In genomic region chr3:10281951-10282350, GRCh38 we compare ENCODE assay signal across 19 cellular contexts. TPM values are rescaled to one million over a fixed set of nuclear protein-coding genes. Genes with fewer than 3 reads are reported as not detected.
DNase-seq lines count a peak whose midpoint lies in the region; ATAC-seq and TF ChIP-seq lines count a peak whose summit lies in the region.
"Had no signal": no experiment of that assay in that cellular context is flagged by ENCODE, and none has a peak within 500 bp of the region (broad histone marks: within the 10 kb centered on the region; RNA-seq: fewer than 3 reads in every experiment).

No MANE protein-coding gene starts in this region.

- H3K4me1 Mint-ChIP-seq in activated CD8-positive, alpha-beta T cell treated with anti-CD3 and anti-CD28 coated beads for 36 hours (ENCODE audit: low read depth): peaks cover 54% of the 10 kb centered on the region
- peaks cover 28% of the 10 kb centered on the region for H3K4me1 Mint-ChIP-seq in activated CD8-positive, alpha-beta T cell treated with anti-CD3 and anti-CD28 coated beads, Interleukin-2, amount 10 ng/mL, durations not matched to agents 7 days and 5 days (ENCODE audit: low read depth)

- H3K4me3 ChIP-seq in choroid plexus epithelial cell (ENCODE audit: low read depth, low read length): no peak overlapping the region
- H3K4me3 ChIP-seq: A549, pancreas, SK-N-MC, stomach had no signal

- no peak for TF ChIP-seq CTCF in activated CD8-positive, alpha-beta T cell treated with anti-CD3 and anti-CD28 coated beads for 36 hours (IDR thresholded peaks at IDR 0.05)
- TF ChIP-seq CTCF in choroid plexus epithelial cell (conservative IDR thresholded peaks at IDR 0.05; ENCODE audit: low read depth, low read length): no peak

- peaks cover 43% of the 10 kb centered on the region for H3K36me3 Mint-ChIP-seq in activated CD8-positive, alpha-beta T cell treated with anti-CD3 and anti-CD28 coated beads for 36 hours (ENCODE audit: low read depth)
- peaks cover 51% of the 10 kb centered on the region for H3K36me3 Mint-ChIP-seq in activated CD8-positive, alpha-beta T cell treated with anti-CD3 and anti-CD28 coated beads, Interleukin-2, amount 10 ng/mL, durations not matched to agents 7 days and 5 days (ENCODE audit: low read depth)

- CTCF ChIA-PET in activated CD8-positive, alpha-beta T cell treated with anti-CD3 and anti-CD28 coated beads for 36 hours (lab: Charles Lee): interaction anchor here (1.2 kb wide), 1 partner anchor 18 kb away, joined by 4 read pairs; no protein-coding TSS in a partner anchor
- CTCF ChIA-PET in activated CD8-positive, alpha-beta T cell treated with anti-CD3 and anti-CD28 coated beads, Interleukin-2, amount 10 ng/mL, durations not matched to agents 7 days and 5 days (lab: Charles Lee): interaction anchor here (1.1 to 6.9 kb wide), 2 partner anchors 12 to 18 kb away, joined by 3 to 53 read pairs; no protein-coding TSS in a partner anchor

- H3K9me3 Mint-ChIP-seq in activated CD8-positive, alpha-beta T cell treated with anti-CD3 and anti-CD28 coated beads for 36 hours: no peaks in the 10 kb centered on the region
- no peaks in the 10 kb centered on the region for H3K9me3 Mint-ChIP-seq in activated CD8-positive, alpha-beta T cell treated with anti-CD3 and anti-CD28 coated beads, Interleukin-2, amount 10 ng/mL, durations not matched to agents 7 days and 5 days (ENCODE audit: insufficient read depth)

- peak overlapping the region; percentile 43 for H3K27ac Mint-ChIP-seq in activated CD8-positive, alpha-beta T cell treated with anti-CD3 and anti-CD28 coated beads for 36 hours
- H3K27ac Mint-ChIP-seq in activated CD8-positive, alpha-beta T cell treated with anti-CD3 and anti-CD28 coated beads, Interleukin-2, amount 10 ng/mL, durations not matched to agents 7 days and 5 days: no peak overlapping the region

- H3K4me3 Mint-ChIP-seq in activated CD8-positive, alpha-beta T cell treated with anti-CD3 and anti-CD28 coated beads for 36 hours: no peak overlapping the region
- H3K4me3 Mint-ChIP-seq in activated CD8-positive, alpha-beta T cell treated with anti-CD3 and anti-CD28 coated beads, Interleukin-2, amount 10 ng/mL, durations not matched to agents 7 days and 5 days: no peak overlapping the region

- ATAC-seq in activated CD8-positive, alpha-beta T cell treated with anti-CD3 and anti-CD28 coated beads for 36 hours: no peak
- ATAC-seq in activated CD8-positive, alpha-beta T cell treated with anti-CD3 and anti-CD28 coated beads, Interleukin-2, amount 10 ng/mL, durations not matched to agents 7 days and 5 days: no peak
- ATAC-seq in HG03175 (IDR thresholded peaks at IDR 0.05; ENCODE audit: unreplicated experiment): no peak
- ATAC-seq: A549, left colon, pancreas had no signal

- POLR2A ChIA-PET in activated CD8-positive, alpha-beta T cell treated with anti-CD3 and anti-CD28 coated beads for 36 hours (lab: Charles Lee): no interaction called here
- POLR2A ChIA-PET in activated CD8-positive, alpha-beta T cell treated with anti-CD3 and anti-CD28 coated beads, Interleukin-2, amount 10 ng/mL, durations not matched to agents 7 days and 5 days (lab: Charles Lee): no interaction called here

- no peaks in the 10 kb centered on the region for H3K27me3 Mint-ChIP-seq in activated CD8-positive, alpha-beta T cell treated with anti-CD3 and anti-CD28 coated beads for 36 hours
- no peaks in the 10 kb centered on the region for H3K27me3 Mint-ChIP-seq in activated CD8-positive, alpha-beta T cell treated with anti-CD3 and anti-CD28 coated beads, Interleukin-2, amount 10 ng/mL, durations not matched to agents 7 days and 5 days (ENCODE audit: low read depth)

- intact Hi-C loops in activated CD8-positive, alpha-beta T cell treated with anti-CD3 and anti-CD28 coated beads for 36 hours (cut with micrococcal nuclease): no loop called here

- DNase-seq in activated CD8-positive, alpha-beta T cell treated with anti-CD3 and anti-CD28 coated beads for 36 hours: no peak
- DNase-seq in activated CD8-positive, alpha-beta T cell treated with anti-CD3 and anti-CD28 coated beads, Interleukin-2, amount 10 ng/mL, durations not matched to agents 7 days and 5 days: no peak
- peak; percentile 21 for DNase-seq in LHCN-M2 (ENCODE audit: low read depth)
- peak; percentile 43 for DNase-seq in choroid plexus epithelial cell (ENCODE audit: low read depth)
- DNase-seq in renal cortical epithelial cell (ENCODE audit: low read depth): peak; percentile 78
- no peak for DNase-seq in superior temporal gyrus (ENCODE audit: extremely low spot score)
- DNase-seq in LoVo (ENCODE audit: low spot score): no peak
- DNase-seq: activated gamma-delta T cell treated with Interleukin-2 at 50 U/mL for 16 hours; left colon; NCI-H1048; NCI-H82; stimulated activated CD4-positive, alpha-beta T cell treated with anti-CD3 and anti-CD28 coated beads, Interleukin-12 subunit alpha, Interleukin-12 subunit beta, amount 100 ng/mL, for 4 hours; stomach had no signal

RNA-seq across cellular contexts. Expression of gene GHRL, which starts 10.8 kb away (rescaled TPM):
- under 1 TPM in 1 of 2 experiments, not detected in 1; 0.22 TPM for total RNA-seq in activated CD8-positive, alpha-beta T cell treated with anti-CD3 and anti-CD28 coated beads for 36 hours
- total RNA-seq in activated CD8-positive, alpha-beta T cell treated with anti-CD3 and anti-CD28 coated beads, Interleukin-2, amount 10 ng/mL, durations not matched to agents 7 days and 5 days: under 1 TPM; 0.21 to 0.63 TPM
- not detected in 2 replicates for total RNA-seq in LHCN-M2 (2014; rRNA removed)
- 0.17 TPM for polyA plus RNA-seq in LHCN-M2 (2012)
- not detected in 2 replicates for total RNA-seq in renal cortical epithelial cell
- total RNA-seq: bronchial epithelial cell, urinary bladder had no signal
- polyA plus RNA-seq: A549 had no signal

RNA-seq across cellular contexts. Expression of gene TATDN2, which starts 33.7 kb away (rescaled TPM):
- total RNA-seq in activated CD8-positive, alpha-beta T cell treated with anti-CD3 and anti-CD28 coated beads for 36 hours: 10 to 100 TPM; 37.1 to 38.5 TPM
- 10 to 100 TPM; 57.0 to 61.6 TPM for total RNA-seq in activated CD8-positive, alpha-beta T cell treated with anti-CD3 and anti-CD28 coated beads, Interleukin-2, amount 10 ng/mL, durations not matched to agents 7 days and 5 days
- 11.4 and 12.9 TPM in 2 replicates for total RNA-seq in LHCN-M2 (2014; rRNA removed)
- 21.0 TPM for polyA plus RNA-seq in LHCN-M2 (2012)
- total RNA-seq in renal cortical epithelial cell: 12.2 and 18.8 TPM in 2 replicates

RNA-seq across cellular contexts. Expression of gene SEC13, which starts 39.0 kb away (rescaled TPM):
- total RNA-seq in activated CD8-positive, alpha-beta T cell treated with anti-CD3 and anti-CD28 coated beads for 36 hours: 10 to 100 TPM; 89.7 to 89.8 TPM
- 10 to 100 TPM; 93.2 to 95.0 TPM for total RNA-seq in activated CD8-positive, alpha-beta T cell treated with anti-CD3 and anti-CD28 coated beads, Interleukin-2, amount 10 ng/mL, durations not matched to agents 7 days and 5 days
- total RNA-seq in LHCN-M2 (2014; rRNA removed) (183 and 186 TPM in 2 replicates), renal cortical epithelial cell (154 and 229 TPM in 2 replicates)
- 285 TPM for polyA plus RNA-seq in LHCN-M2 (2012)

Comparison
In these comparisons a context has a peak if more than half of its experiments do, and no peak if none do; other contexts are left out.
1. DNase-seq: peak in LHCN-M2 (single experiment), choroid plexus epithelial cell (single experiment) and renal cortical epithelial cell (single experiment); none in activated CD8-positive, alpha-beta T cell treated with anti-CD3 and anti-CD28 coated beads for 36 hours (single experiment), activated CD8-positive, alpha-beta T cell treated with anti-CD3 and anti-CD28 coated beads, Interleukin-2, amount 10 ng/mL, durations not matched to agents 7 days and 5 days (single experiment), superior temporal gyrus (single experiment) and LoVo (single experiment).